Comparison of ENCODE assay signal across 29 cellular contexts in genomic region chr19:38082256-38083118, GRCh38.
"Had no signal": no experiment of that assay in that cellular context is flagged by ENCODE, and none has a peak within 500 bp of the region (broad histone marks: within the 10 kb centered on the region; RNA-seq: fewer than 3 reads in every experiment).

No MANE protein-coding gene starts in this region.

- DNase-seq: cortex of kidney; effector memory CD8-positive, alpha-beta T cell; erythroblast; esophagus squamous epithelium; foreskin melanocyte; glutamatergic neuron; heart right ventricle; hippocampal formation; immature natural killer cell; islet precursor cell; mesenchymal stem cell; mucosa of descending colon; naive B cell; psoas muscle; stimulated activated CD4-positive, alpha-beta T cell treated with anti-CD3 and anti-CD28 coated beads, Interleukin-12 subunit alpha, Interleukin-12 subunit beta, amount 100 ng/mL, for 4 hours; stimulated activated CD4-positive, alpha-beta T cell treated with anti-CD3 and anti-CD28 coated beads, Interleukin-1b, Interleukin-23, amount 100 ng/mL, for 48 hours; stimulated activated CD4-positive, alpha-beta T cell treated with anti-CD3 and anti-CD28 coated beads, Interleukin-4, amount 100 ng/mL, for 1 hour; stimulated activated CD8-positive, alpha-beta memory T cell treated with anti-CD3 and anti-CD28 coated beads, Interleukin-4, amount 100 ng/mL, for 48 hours; stimulated activated naive CD4-positive, alpha-beta T cell treated with Interleukin-2 at 50 U/mL for 16 hours; stomach; tibial artery had no signal

- H3K4me3 ChIP-seq: esophagus squamous epithelium, heart right ventricle, lung, mucosa of descending colon, psoas muscle, smooth muscle cell, stomach, tibial artery had no signal

- H3K27ac Mint-ChIP-seq: effector memory CD8-positive, alpha-beta T cell; immature natural killer cell; mesothelial cell of epicardium; natural killer cell treated with Interleukin-12 subunit alpha and Interleukin-12 subunit beta and Interleukin-15 and Interleukin-18, amount 100 ng/mL, for 72 hours had no signal

- H3K9me3 Mint-ChIP-seq: effector memory CD8-positive, alpha-beta T cell; immature natural killer cell; mesothelial cell of epicardium; naive B cell; natural killer cell treated with Interleukin-12 subunit alpha and Interleukin-12 subunit beta and Interleukin-15 and Interleukin-18, amount 100 ng/mL, for 72 hours; neural crest cell; type B pancreatic cell had no signal

- H3K9me3 ChIP-seq: esophagus squamous epithelium, heart right ventricle, mucosa of descending colon, psoas muscle, stomach, tibial artery had no signal

- H3K27ac ChIP-seq: esophagus squamous epithelium, heart right ventricle, psoas muscle, stomach, tibial artery had no signal

- H3K27me3 Mint-ChIP-seq: effector memory CD8-positive, alpha-beta T cell; naive B cell; natural killer cell treated with Interleukin-12 subunit alpha and Interleukin-12 subunit beta and Interleukin-15 and Interleukin-18, amount 100 ng/mL, for 72 hours; type B pancreatic cell had no signal

- ATAC-seq: effector memory CD8-positive, alpha-beta T cell; left lobe of liver; mucosa of descending colon; natural killer cell treated with Interleukin-12 subunit alpha and Interleukin-12 subunit beta and Interleukin-15 and Interleukin-18, amount 100 ng/mL, for 72 hours; psoas muscle; sciatic nerve had no signal

- H3K4me2 ChIP-seq: smooth muscle cell had no signal

- H3K4me1 Mint-ChIP-seq: mesothelial cell of epicardium had no signal

- H3K27me3 ChIP-seq: esophagus squamous epithelium, heart right ventricle, stomach, tibial artery had no signal

- H3K4me1 ChIP-seq: psoas muscle, tibial artery had no signal

- H3K4me3 Mint-ChIP-seq: effector memory CD8-positive, alpha-beta T cell; immature natural killer cell; mesothelial cell of epicardium; natural killer cell treated with Interleukin-12 subunit alpha and Interleukin-12 subunit beta and Interleukin-15 and Interleukin-18, amount 100 ng/mL, for 72 hours; neural crest cell; type B pancreatic cell had no signal
